ENCODE assay signal across 36 cellular contexts in genomic region chrX:100999451-100999850, GRCh38. TPM values are rescaled to one million over a fixed set of nuclear protein-coding genes. Genes with fewer than 3 reads are reported as not detected.
"Had no signal": no experiment of that assay in that cellular context is flagged by ENCODE, and none has a peak within 500 bp of the region (broad histone marks: within the 10 kb centered on the region; RNA-seq: fewer than 3 reads in every experiment).

No MANE protein-coding gene starts in this region.

- H3K9me3 ChIP-seq: neutrophil, ovary, psoas muscle, spleen, suprapubic skin, testis, tibial artery, transverse colon, upper lobe of right lung, uterus had no signal

- ATAC-seq: naive thymus-derived CD8-positive, alpha-beta T cell; natural killer cell treated with Interleukin-12 subunit alpha and Interleukin-12 subunit beta and Interleukin-15 and Interleukin-18, amount 100 ng/mL, for 72 hours; psoas muscle; right cardiac atrium; sciatic nerve; stimulated activated memory B cell treated with anti-CD40 and anti-IgM and Interleukin-4, amounts not matched to agents 10 μg/mL and 1 μg/mL and 100 μg/mL, for 72 hours; stimulated activated naive CD8-positive, alpha-beta T cell treated with anti-CD3 and anti-CD28 coated beads, Interleukin-15, amount 100 ng/mL, for 72 hours; stimulated activated naive CD8-positive, alpha-beta T cell treated with anti-CD3 and anti-CD28 coated beads, Interleukin-15, Interleukin-2, amounts not matched to agents 100 U/mL and 50 U/mL, for 24 hours; upper lobe of right lung had no signal

- DNase-seq: naive thymus-derived CD8-positive, alpha-beta T cell; nephron progenitor cell; nucleus accumbens; ovary; posterior cingulate gyrus; psoas muscle; right cardiac atrium; spleen; stimulated activated CD4-positive, alpha-beta T cell treated with anti-CD3 and anti-CD28 coated beads, Interleukin-12 subunit alpha, Interleukin-12 subunit beta, amount 100 ng/mL, for 4 hours; stimulated activated CD4-positive, alpha-beta T cell treated with anti-CD3 and anti-CD28 coated beads, Interleukin-1b, Interleukin-23, amount 100 ng/mL, for 48 hours; stimulated activated CD4-positive, alpha-beta T cell treated with anti-CD3 and anti-CD28 coated beads, Interleukin-4, amount 100 ng/mL, for 1 hour; stimulated activated CD4-positive, alpha-beta T cell treated with anti-CD3 and anti-CD28 coated beads, Interleukin-4, amount 100 ng/mL, for 4 hours; stimulated activated CD8-positive, alpha-beta memory T cell treated with anti-CD3 and anti-CD28 coated beads, Interleukin-4, amount 100 ng/mL, for 48 hours; stimulated activated naive CD4-positive, alpha-beta T cell; stimulated activated naive CD8-positive, alpha-beta T cell treated with anti-CD3 and anti-CD28 coated beads, Interleukin-15, amount 100 ng/mL, for 72 hours; stimulated activated naive CD8-positive, alpha-beta T cell treated with anti-CD3 and anti-CD28 coated beads, Interleukin-15, Interleukin-2, amounts not matched to agents 100 U/mL and 50 U/mL, for 24 hours; substantia nigra; testis; tibial artery; transverse colon; upper lobe of right lung; uterus had no signal

- H3K36me3 Mint-ChIP-seq: natural killer cell treated with Interleukin-12 subunit alpha and Interleukin-12 subunit beta and Interleukin-15 and Interleukin-18, amount 100 ng/mL, for 72 hours; type B pancreatic cell had no signal

- H3K9ac ChIP-seq: parathyroid adenoma had no signal

- H2AFZ ChIP-seq: parathyroid adenoma had no signal

- H3K4me3 ChIP-seq: ovary, psoas muscle, skin epidermis, smooth muscle cell, spleen, suprapubic skin, testis, tibial artery, transverse colon, upper lobe of right lung, uterus had no signal

- H3K4me2 ChIP-seq: smooth muscle cell had no signal

- H3K27me3 Mint-ChIP-seq: naive thymus-derived CD8-positive, alpha-beta T cell; natural killer cell treated with Interleukin-12 subunit alpha and Interleukin-12 subunit beta and Interleukin-15 and Interleukin-18, amount 100 ng/mL, for 72 hours; progenitor cell of endocrine pancreas; stimulated activated memory B cell treated with anti-CD40 and anti-IgM and Interleukin-4, amounts not matched to agents 10 μg/mL and 1 μg/mL and 100 μg/mL, for 72 hours; stimulated activated naive CD8-positive, alpha-beta T cell treated with anti-CD3 and anti-CD28 coated beads, Interleukin-15, amount 100 ng/mL, for 72 hours; type B pancreatic cell had no signal

- H3K27ac ChIP-seq: neutrophil, ovary, parathyroid adenoma, psoas muscle, skin epidermis, spleen, suprapubic skin, testis, tibial artery, transverse colon, upper lobe of right lung, uterus had no signal

- H3K36me3 ChIP-seq: ovary, suprapubic skin, transverse colon, upper lobe of right lung, uterus had no signal

- H3K79me2 ChIP-seq: parathyroid adenoma had no signal

- H3K27ac Mint-ChIP-seq: naive thymus-derived CD8-positive, alpha-beta T cell; natural killer cell treated with Interleukin-12 subunit alpha and Interleukin-12 subunit beta and Interleukin-15 and Interleukin-18, amount 100 ng/mL, for 72 hours; nephron progenitor cell; progenitor cell of endocrine pancreas; stimulated activated memory B cell treated with anti-CD40 and anti-IgM and Interleukin-4, amounts not matched to agents 10 μg/mL and 1 μg/mL and 100 μg/mL, for 72 hours; type B pancreatic cell had no signal

- H3K27me3 ChIP-seq: neutrophil, ovary, spleen, suprapubic skin, testis, tibial artery, transverse colon, upper lobe of right lung, uterus had no signal

- H3K4me1 ChIP-seq: parathyroid adenoma, psoas muscle, spleen, suprapubic skin, testis, tibial artery, transverse colon, upper lobe of right lung, uterus had no signal

- H3K4me1 Mint-ChIP-seq: naive thymus-derived CD8-positive, alpha-beta T cell; nephron progenitor cell; neural crest cell had no signal

- H3K4me3 Mint-ChIP-seq: naive thymus-derived CD8-positive, alpha-beta T cell; natural killer cell treated with Interleukin-12 subunit alpha and Interleukin-12 subunit beta and Interleukin-15 and Interleukin-18, amount 100 ng/mL, for 72 hours; nephron progenitor cell; neural crest cell; stimulated activated memory B cell treated with anti-CD40 and anti-IgM and Interleukin-4, amounts not matched to agents 10 μg/mL and 1 μg/mL and 100 μg/mL, for 72 hours; stimulated activated naive CD8-positive, alpha-beta T cell treated with anti-CD3 and anti-CD28 coated beads, Interleukin-15, amount 100 ng/mL, for 72 hours; type B pancreatic cell had no signal

- H3K9me3 Mint-ChIP-seq: naive thymus-derived CD8-positive, alpha-beta T cell; natural killer cell treated with Interleukin-12 subunit alpha and Interleukin-12 subunit beta and Interleukin-15 and Interleukin-18, amount 100 ng/mL, for 72 hours; stimulated activated memory B cell treated with anti-CD40 and anti-IgM and Interleukin-4, amounts not matched to agents 10 μg/mL and 1 μg/mL and 100 μg/mL, for 72 hours; stimulated activated naive CD8-positive, alpha-beta T cell treated with anti-CD3 and anti-CD28 coated beads, Interleukin-15, amount 100 ng/mL, for 72 hours; type B pancreatic cell had no signal

RNA-seq across cellular contexts. Expression of gene ARL13A, which starts 29.9 kb away (rescaled TPM):
- total RNA-seq: naive thymus-derived CD8-positive, alpha-beta T cell; natural killer cell treated with Interleukin-12 subunit alpha and Interleukin-12 subunit beta and Interleukin-15 and Interleukin-18, amount 100 ng/mL, for 72 hours; neural crest cell; omental fat pad; ovary; progenitor cell of endocrine pancreas; psoas muscle; renal cortical epithelial cell; right cardiac atrium; sciatic nerve; smooth muscle cell; suprapubic skin; transverse colon; upper lobe of right lung; urinary bladder; uterus had no signal
- polyA plus RNA-seq: naive thymus-derived CD8-positive, alpha-beta T cell; ovary; psoas muscle; right cardiac atrium; smooth muscle cell; spleen; urinary bladder had no signal
